3 cellular contexts compared by ENCODE assay signal in genomic region chr6:11961137-11961779, GRCh38.
A peak's percentile ranks its signal among the peaks of the same experiment; 100 is the strongest.
TF ChIP-seq lines count a peak whose summit lies in the region.

No MANE protein-coding gene starts in this region.

TF ChIP-seq in HEK293, 187 proteins besides CTCF, POLR2A, EP300 and RAD21:
- no peak for TF ChIP-seq ZNF174 (tag by site-specific recombination; IDR thresholded peaks at IDR 0.05)
- 0 out of 2 replicates have a peak, but pooled peaks have one; percentile 10 for TF ChIP-seq KLF1 (tag by site-specific recombination; IDR thresholded peaks at IDR 0.05)

TF ChIP-seq in K562, 482 proteins besides CTCF, POLR2A, EP300 and RAD21:
- TF ChIP-seq TRIM24 (IDR thresholded peaks at IDR 0.05): peak in 1 of 2 experiments; percentile 59; a peak in 2 of 4 replicates
- TF ChIP-seq SLC30A9 (CRISPR knock-in tag; IDR thresholded peaks at IDR 0.05): no peak
- TF ChIP-seq ZNF316 (IDR thresholded peaks at IDR 0.05): peak; percentile 79

TF ChIP-seq in HEK293T, 16 proteins besides CTCF, POLR2A, EP300 and RAD21:
- TF ChIP-seq HDGF (IDR thresholded peaks at IDR 0.05; ENCODE audit: borderline replicate concordance): no peak
- no peak for TF ChIP-seq PKNOX1 (IDR thresholded peaks at IDR 0.05)
- TF ChIP-seq FOXA1 (IDR thresholded peaks at IDR 0.05): no peak
- no peak for TF ChIP-seq BHLHE40 (IDR thresholded peaks at IDR 0.05; ENCODE audit: borderline replicate concordance)
- TF ChIP-seq NFRKB (IDR thresholded peaks at IDR 0.05): no peak
- no peak for TF ChIP-seq SUZ12 (IDR thresholded peaks at IDR 0.05)
- TF ChIP-seq ELF4 (IDR thresholded peaks at IDR 0.05): no peak
- no peak for TF ChIP-seq LEF1 (IDR thresholded peaks at IDR 0.05; ENCODE audit: borderline replicate concordance)
- TF ChIP-seq CTBP1 (IDR thresholded peaks at IDR 0.05; ENCODE audit: borderline replicate concordance): no peak
- no peak for TF ChIP-seq FOXK2 (IDR thresholded peaks at IDR 0.05)
- TF ChIP-seq ZNF384 (IDR thresholded peaks at IDR 0.05): no peak
- no peak for TF ChIP-seq L3MBTL2 (conservative IDR thresholded peaks at IDR 0.05)
